9 cellular contexts compared by ENCODE assay signal in the genomic region with DNA sequence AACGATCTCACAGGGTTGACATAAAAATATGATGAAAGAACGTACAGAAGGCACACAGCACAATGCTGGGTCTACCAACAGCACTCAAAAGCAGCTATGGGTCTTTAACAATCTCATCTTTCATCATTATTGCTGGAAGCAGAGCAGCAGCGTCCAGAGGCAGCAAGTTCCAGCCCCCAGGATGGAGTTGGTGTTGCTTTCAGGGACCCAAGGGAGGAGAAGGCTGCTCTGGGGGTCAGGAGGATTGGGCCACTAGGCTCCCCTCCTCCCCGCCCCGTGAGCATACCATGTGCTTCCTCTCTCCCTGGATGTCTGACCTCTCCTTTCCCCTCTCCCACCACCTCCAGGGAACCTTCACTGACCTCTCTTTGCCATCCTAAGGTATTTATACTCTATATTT. TPM values are rescaled to one million over a fixed set of nuclear protein-coding genes. Genes with fewer than 3 reads are reported as not detected.
DNase-seq lines count a peak whose midpoint lies in the region; ATAC-seq and TF ChIP-seq lines count a peak whose summit lies in the region.
"Had no signal": no experiment of that assay in that cellular context is flagged by ENCODE, and none has a peak within 500 bp of the region (broad histone marks: within the 10 kb centered on the region; RNA-seq: fewer than 3 reads in every experiment).

No MANE protein-coding gene starts in this region.

- peaks cover 98% of the 10 kb centered on the region for H3K79me2 ChIP-seq in mammary epithelial cell (ENCODE audit: insufficient read depth, low read length)
- H3K79me2 ChIP-seq in mesendoderm (ENCODE audit: control insufficient read depth, insufficient read depth, low read length): peaks cover 69% of the 10 kb centered on the region

- no peak overlapping the region for H3K56ac ChIP-seq in mesendoderm (ENCODE audit: low read length)

- no TSS peak for BruUV-seq in mammary epithelial cell (replicated peaks; lab: Mats Ljungman, UMichigan)

- H3K36me3 Mint-ChIP-seq in activated T-cell treated with anti-CD3 and anti-CD28 coated beads, Interleukin-2, amount 50 U/mL, for 24 hours (ENCODE audit: low read depth): peaks cover 68% of the 10 kb centered on the region

- no peak for ATAC-seq in GM18519 (IDR thresholded peaks at IDR 0.05; ENCODE audit: low FRiP score, unreplicated experiment)

- DNase-seq in activated T-cell treated with anti-CD3 and anti-CD28 coated beads, Interleukin-2, amount 50 U/mL, for 24 hours: no peak
- no peak for DNase-seq in activated T-cell treated with anti-CD3 and anti-CD28 coated beads, Interleukin-2, amount 50 U/mL, for 1 hour
- DNase-seq in mammary epithelial cell (no peak), mesendoderm (no peak), tibial artery (no peak), germinal center (ENCODE audit: low spot score) (no peak), DMS79 (lab: John Stamatoyannopoulos, UW) (no peak)

- H2BK120ac ChIP-seq in mesendoderm (ENCODE audit: low read depth, low read length): no peak overlapping the region

- H3K23ac ChIP-seq in mesendoderm (ENCODE audit: low read length): no peak overlapping the region

- H3K9ac ChIP-seq in mammary epithelial cell (ENCODE audit: insufficient read depth, low read length) (no peak overlapping the region), mesendoderm (ENCODE audit: low read length) (no peak overlapping the region)

- intact Hi-C loops in mammary epithelial cell (cut with micrococcal nuclease) (no loop called here), tibial artery (cut with DNase I; ENCODE audit: low total_unique reads) (no loop called here)

- H3K27ac ChIP-seq in mammary epithelial cell (ENCODE audit: insufficient read depth, low read depth, low read length): peak overlapping the region; percentile 62
- peak overlapping the region; percentile 31 for H3K27ac ChIP-seq in mesendoderm (ENCODE audit: low read depth, low read length)
- H3K27ac ChIP-seq in tibial artery: peak overlapping the region; percentile 84 to 95

- H2BK5ac ChIP-seq in mesendoderm (ENCODE audit: low read length): no peak overlapping the region

- H3K36me3 ChIP-seq in mammary epithelial cell (ENCODE audit: insufficient read depth, low read length): peaks cover 7% of the 10 kb centered on the region
- H3K36me3 ChIP-seq in mesendoderm (ENCODE audit: control insufficient read depth, insufficient read depth, low read length): peaks cover 1% of the 10 kb centered on the region
- H3K36me3 ChIP-seq in tibial artery: peaks cover 9 to 39% (median 26%) of the 10 kb centered on the region in 3 donors

- no peak overlapping the region for H3K18ac ChIP-seq in mesendoderm (ENCODE audit: low read length)

- H3K9me3 ChIP-seq in mammary epithelial cell (replicated peaks; ENCODE audit: insufficient read depth, low read length) (no peaks in the 10 kb centered on the region), tibial artery (no peaks in the 10 kb centered on the region)

- H3K4me2 ChIP-seq in mammary epithelial cell (ENCODE audit: insufficient read depth, low read depth, low read length) (peak overlapping the region; percentile 77), mesendoderm (ENCODE audit: low read length) (no peak overlapping the region)

- H3K27ac Mint-ChIP-seq in activated T-cell treated with anti-CD3 and anti-CD28 coated beads, Interleukin-2, amount 50 U/mL, for 24 hours: peak overlapping the region; percentile 80

- H3K4me1 ChIP-seq in mammary epithelial cell (ENCODE audit: insufficient read depth, low read length) (peaks cover 48% of the 10 kb centered on the region), mesendoderm (ENCODE audit: control insufficient read depth, low read depth, low read length) (peaks cover 26% of the 10 kb centered on the region), tibial artery (peaks cover 5 to 100% (median 94%) of the 10 kb centered on the region in 4 donors)

- no peak overlapping the region for H2AK5ac ChIP-seq in mesendoderm (ENCODE audit: low read length)

- CTCF ChIA-PET in mammary epithelial cell (lab: Charles Lee; ENCODE audit: low non-redundant PET): interaction anchor here (0.6 to 0.7 kb wide), 2 partner anchors 9 to 10 kb away, joined by 3 to 4 read pairs; no protein-coding TSS in a partner anchor

- dilution Hi-C loops in mammary epithelial cell (cut with HindIII; ENCODE audit: low sequenced_read_pairs): no loop called here

- H2AFZ ChIP-seq in mammary epithelial cell (ENCODE audit: low read depth, low read length): no peak overlapping the region

- H3K9me3 Mint-ChIP-seq in activated T-cell treated with anti-CD3 and anti-CD28 coated beads, Interleukin-2, amount 50 U/mL, for 24 hours: no peaks in the 10 kb centered on the region
- H3K9me3 Mint-ChIP-seq: CD14-positive monocyte had no signal

- WGBS in mammary epithelial cell (ENCODE audit: low coverage, missing lambda C conversion rate): 15% methylated on average over 3 of the region's 5 CpGs
- WGBS in mesendoderm (ENCODE audit: extremely low coverage, insufficient coverage, low lambda C conversion rate): no CpG with 5 or more reads among the region's 5 CpGs

- no peak overlapping the region for H3K4ac ChIP-seq in mesendoderm (ENCODE audit: low read depth, low read length)

- H3K4me3 ChIP-seq in mammary epithelial cell (replicated peaks in 1 of 3; ENCODE audit: insufficient read depth in 1 of 3, low read depth in 2 of 3, low read length in 3 of 3) (peak overlapping the region in 1 of 3 experiments; percentile 6), mesendoderm (ENCODE audit: low read length) (no peak overlapping the region), tibial artery (peak overlapping the region; percentile 28 to 41)

- no peaks in the 10 kb centered on the region for H3K27me3 ChIP-seq in mammary epithelial cell (ENCODE audit: insufficient read depth, low read length)
- no peaks in the 10 kb centered on the region for H3K27me3 ChIP-seq in mesendoderm (ENCODE audit: insufficient read depth, low read length, poor library complexity)
- H3K27me3 ChIP-seq in tibial artery: no peaks in the 10 kb centered on the region

- no peak overlapping the region for H4K8ac ChIP-seq in mesendoderm (ENCODE audit: low read depth, low read length)

- peaks cover 50% of the 10 kb centered on the region for H3K79me1 ChIP-seq in mesendoderm (ENCODE audit: low read length)

- no peak overlapping the region for H2BK15ac ChIP-seq in mesendoderm (replicated peaks; ENCODE audit: low read depth)

- no peak overlapping the region for H3K4me3 Mint-ChIP-seq in activated T-cell treated with anti-CD3 and anti-CD28 coated beads, Interleukin-2, amount 50 U/mL, for 24 hours
- H3K4me3 Mint-ChIP-seq: CD14-positive monocyte had no signal

- peaks cover 51% of the 10 kb centered on the region for H3K4me1 Mint-ChIP-seq in activated T-cell treated with anti-CD3 and anti-CD28 coated beads, Interleukin-2, amount 50 U/mL, for 24 hours (ENCODE audit: low read depth)

- TF ChIP-seq CTCF in mammary epithelial cell (conservative IDR thresholded peaks at IDR 0.05 in 1 of 2, IDR thresholded peaks at IDR 0.05 in 1 of 2; ENCODE audit: extremely low read depth in 1 of 2, insufficient read depth in 1 of 2, low read depth in 1 of 2, low read length in 2 of 2) (no peak), tibial artery (IDR thresholded peaks at IDR 0.05) (no peak)

- H4K20me1 ChIP-seq in mammary epithelial cell (ENCODE audit: insufficient read depth, low read length): no peaks in the 10 kb centered on the region

- H3K27me3 Mint-ChIP-seq in activated T-cell treated with anti-CD3 and anti-CD28 coated beads, Interleukin-2, amount 50 U/mL, for 24 hours: no peaks in the 10 kb centered on the region

- H4K5ac ChIP-seq in mesendoderm (ENCODE audit: low read length): no peak overlapping the region

- in situ Hi-C loops in mammary epithelial cell (cut with MboI; ENCODE audit: low sequenced_read_pairs in 2 of 2): no loop called here

RNA-seq across cellular contexts. Expression of a gene that starts 13.3 kb away (rescaled TPM):
- 100 to 1,000 TPM in 1 of 2 donors, 10 to 100 TPM in 1; 71.2 to 125 TPM for total RNA-seq in mammary epithelial cell
- 72.5 TPM for polyA plus RNA-seq in mammary epithelial cell
- polyA minus RNA-seq in mammary epithelial cell: 126 TPM
- 53.1 TPM for polyA plus RNA-seq in mesendoderm (2013, experiment 1 of 2)
- 49.7 TPM for polyA plus RNA-seq in mesendoderm (2013, experiment 2 of 2)

RNA-seq across cellular contexts. Expression of a gene that starts 13.7 kb away (rescaled TPM):
- total RNA-seq in mammary epithelial cell: 10 to 100 TPM; 31.2 to 53.7 TPM
- polyA plus RNA-seq in mammary epithelial cell: 21.5 TPM
- polyA minus RNA-seq in mammary epithelial cell: 103 TPM
- 13.1 TPM for polyA plus RNA-seq in mesendoderm (2013, experiment 1 of 2)
- polyA plus RNA-seq in mesendoderm (2013, experiment 2 of 2): 13.5 TPM

Comparison
In these comparisons a context has a peak if more than half of its experiments do, and no peak if none do; other contexts are left out.
1. H3K27ac ChIP-seq: peak in every context shown above with its lines; median percentile 90 in tibial artery; 62 in mammary epithelial cell; 31 in mesendoderm.